ENCODE assay signal across 1 cellular context in genomic region chr12:106302401-106303201, GRCh38.
TF ChIP-seq lines count a peak whose summit lies in the region.

TCP11L2 (plus strand) TSS chr12:106302733; CDS start chr12:106311076, 8,343 bp downstream.

TF ChIP-seq in GM12878, 131 proteins besides CTCF, POLR2A, EP300 and RAD21 (continued from another document):
- no peak for TF ChIP-seq ETV6 (conservative IDR thresholded peaks at IDR 0.05 in 1 of 2, IDR thresholded peaks at IDR 0.05 in 1 of 2; ENCODE audit: borderline replicate concordance in 1 of 2, low read depth in 1 of 2)
- TF ChIP-seq NBN (IDR thresholded peaks at IDR 0.05): peak; percentile 79
- no peak for TF ChIP-seq USF1 (IDR thresholded peaks at IDR 0.05; ENCODE audit: borderline replicate concordance, extremely low read length, insufficient read depth, low read depth, low read length)
- no peak for TF ChIP-seq BRCA1 (IDR thresholded peaks at IDR 0.05; ENCODE audit: low read depth, low read length)
- no peak for TF ChIP-seq NFIC (IDR thresholded peaks at IDR 0.05; ENCODE audit: low read depth, low read length)
- TF ChIP-seq ZNF687 (IDR thresholded peaks at IDR 0.05): peak; percentile 42; the same call in 1 of the 2 replicates
- TF ChIP-seq GATAD2B (conservative IDR thresholded peaks at IDR 0.05; ENCODE audit: low read depth): no peak; the same call in 1 of the 2 replicates
- no peak for TF ChIP-seq IRF5 (IDR thresholded peaks at IDR 0.05; ENCODE audit: borderline replicate concordance)
- peak; percentile 98 for TF ChIP-seq BCLAF1 (IDR thresholded peaks at IDR 0.05)
- TF ChIP-seq ESRRA (IDR thresholded peaks at IDR 0.05; ENCODE audit: low read length): no peak
- TF ChIP-seq SRF (IDR thresholded peaks at IDR 0.05; ENCODE audit: low read depth in 2 of 2, low read length in 2 of 2): no peak
- no peak for TF ChIP-seq MYB (IDR thresholded peaks at IDR 0.05; ENCODE audit: borderline replicate concordance, low read depth, low read length)
- TF ChIP-seq FOXK2 (IDR thresholded peaks at IDR 0.05): peak; percentile 99
- peak; percentile 99 for TF ChIP-seq JUND (IDR thresholded peaks at IDR 0.05; ENCODE audit: low read depth, low read length)
- TF ChIP-seq ZNF217 (IDR thresholded peaks at IDR 0.05): no peak
- TF ChIP-seq WRNIP1 (IDR thresholded peaks at IDR 0.05; ENCODE audit: borderline replicate concordance, low read depth, low read length): no peak
- TF ChIP-seq LARP7 (IDR thresholded peaks at IDR 0.05): peak; percentile 55
- TF ChIP-seq PKNOX1 (IDR thresholded peaks at IDR 0.05): peak; percentile 46; the same call in 1 of the 2 replicates
- no peak for TF ChIP-seq CHD4 (IDR thresholded peaks at IDR 0.05)
- TF ChIP-seq HDGF (IDR thresholded peaks at IDR 0.05): no peak
- 0 out of 2 replicates have a peak, but pooled peaks have one; percentile 32 for TF ChIP-seq YY1 (IDR thresholded peaks at IDR 0.05; ENCODE audit: low read depth, low read length)
- 0 out of 2 replicates have a peak, but pooled peaks have one; percentile 15 for TF ChIP-seq ELK1 (IDR thresholded peaks at IDR 0.05; ENCODE audit: low read depth, low read length)
- TF ChIP-seq ZNF207 (IDR thresholded peaks at IDR 0.05; ENCODE audit: borderline replicate concordance): peak; percentile 83; the same call in 1 of the 2 replicates
- no peak for TF ChIP-seq ZNF274 (IDR thresholded peaks at IDR 0.05; ENCODE audit: insufficient read depth, insufficient read length)
- no peak for TF ChIP-seq SREBF2 (IDR thresholded peaks at IDR 0.05; ENCODE audit: low read length)
- no peak for TF ChIP-seq ZBTB4 (CRISPR knock-in tag; IDR thresholded peaks at IDR 0.05)
- TF ChIP-seq MTA2 (IDR thresholded peaks at IDR 0.05; ENCODE audit: low read depth): no peak; the same call in 1 of the 2 replicates
- no peak for TF ChIP-seq TCF7 (IDR thresholded peaks at IDR 0.05; ENCODE audit: borderline replicate concordance)
- TF ChIP-seq SKIL (IDR thresholded peaks at IDR 0.05; ENCODE audit: low read depth, poor library complexity, severe bottlenecking): peak; percentile 98
- no peak for TF ChIP-seq SUPT20H (IDR thresholded peaks at IDR 0.05; ENCODE audit: borderline replicate concordance, control insufficient read depth, low read depth, low read length)
- no peak; the same call in 1 of the 2 replicates for TF ChIP-seq POLR2AphosphoS5 (IDR thresholded peaks at IDR 0.05; ENCODE audit: low read length)
- peak; percentile 83; the same call in 1 of the 2 replicates for TF ChIP-seq RB1 (IDR thresholded peaks at IDR 0.05; ENCODE audit: borderline replicate concordance)
- no peak for TF ChIP-seq REST (IDR thresholded peaks at IDR 0.05; ENCODE audit: low read depth, low read length)
- TF ChIP-seq KDM1A (IDR thresholded peaks at IDR 0.05; ENCODE audit: borderline replicate concordance): no peak
- TF ChIP-seq RFX5 (IDR thresholded peaks at IDR 0.05; ENCODE audit: low read depth, low read length): no peak
- no peak for TF ChIP-seq SMARCA5 (IDR thresholded peaks at IDR 0.05)
- no peak for TF ChIP-seq ZBED1 (IDR thresholded peaks at IDR 0.05; ENCODE audit: borderline replicate concordance)
- peak; percentile 98 to 99 for TF ChIP-seq BHLHE40 (IDR thresholded peaks at IDR 0.05; ENCODE audit: borderline replicate concordance in 1 of 2, low read depth in 2 of 2, low read length in 1 of 2)
- no peak for TF ChIP-seq ZSCAN29 (IDR thresholded peaks at IDR 0.05)
- no peak for TF ChIP-seq CBX3 (IDR thresholded peaks at IDR 0.05; ENCODE audit: borderline replicate concordance, low read depth)
